Comparison of ENCODE assay signal across 11 cellular contexts in the genomic region with DNA sequence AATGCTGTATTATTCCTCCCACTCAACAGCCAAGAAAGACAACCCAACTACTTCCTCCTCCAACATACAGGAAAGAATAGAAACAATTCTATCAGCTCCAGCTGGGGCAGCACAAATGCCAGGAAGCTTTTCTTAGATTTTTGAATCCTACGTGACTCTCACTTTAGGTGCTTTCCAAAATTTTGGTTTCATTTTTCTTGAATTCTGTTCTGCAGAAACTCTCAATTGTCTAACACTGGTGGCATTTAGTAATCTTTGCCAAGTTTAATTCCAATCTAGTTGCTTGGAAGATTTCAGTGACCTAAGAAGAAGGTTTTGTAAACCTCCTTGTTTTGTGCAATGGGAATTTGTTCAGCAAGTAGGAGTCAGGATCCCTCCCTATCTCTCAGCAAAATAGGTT. TPM values are rescaled to one million over a fixed set of nuclear protein-coding genes. Genes with fewer than 3 reads are reported as not detected.
DNase-seq lines count a peak whose midpoint lies in the region; ATAC-seq and TF ChIP-seq lines count a peak whose summit lies in the region.
"Had no signal": no experiment of that assay in that cellular context is flagged by ENCODE, and none has a peak within 500 bp of the region (broad histone marks: within the 10 kb centered on the region; RNA-seq: fewer than 3 reads in every experiment).

No MANE protein-coding gene starts in this region.

- H3K27me3 ChIP-seq in ACC112 (ENCODE audit: insufficient read depth, low read length) (no peaks in the 10 kb centered on the region), mesendoderm (ENCODE audit: insufficient read depth, low read length, poor library complexity) (no peaks in the 10 kb centered on the region)
- H3K27me3 ChIP-seq: BLaER1 treated with 17β-estradiol and CSF1 and Interleukin-3, amounts not matched to agents 10 nM and 100 nM had no signal

- no peaks in the 10 kb centered on the region for H3K9me3 ChIP-seq in mesodermal cell (ENCODE audit: control insufficient read depth, low read length)
- H3K9me3 ChIP-seq: BLaER1 treated with 17β-estradiol and CSF1 and Interleukin-3, amounts not matched to agents 10 nM and 100 nM had no signal

- H3K23ac ChIP-seq in mesendoderm (ENCODE audit: low read length) = no peak overlapping the region

- H3K56ac ChIP-seq in mesendoderm (ENCODE audit: low read length) = no peak overlapping the region

- H3K27ac Mint-ChIP-seq in chondrocyte (ENCODE audit: unreplicated experiment) = peak overlapping the region; percentile 57
- H3K27ac Mint-ChIP-seq: naive B cell had no signal

- H3K79me2 ChIP-seq in ACC112 (ENCODE audit: control insufficient read depth, insufficient read depth, low read length, unreplicated experiment) = no peaks in the 10 kb centered on the region
- H3K79me2 ChIP-seq in mesendoderm (ENCODE audit: control insufficient read depth, insufficient read depth, low read length) = no peaks in the 10 kb centered on the region

- no peak overlapping the region for H3K18ac ChIP-seq in mesendoderm (ENCODE audit: low read length)

- H3K27me3 Mint-ChIP-seq in chondrocyte (ENCODE audit: low read depth) = no peaks in the 10 kb centered on the region
- H3K27me3 Mint-ChIP-seq: naive B cell had no signal

- H2AFZ ChIP-seq in ACC112 (ENCODE audit: low read length, unreplicated experiment) = peak overlapping the region; percentile 73

- no peaks in the 10 kb centered on the region for H3K36me3 Mint-ChIP-seq in chondrocyte (ENCODE audit: low read depth)
- H3K36me3 Mint-ChIP-seq: naive B cell had no signal

- H3K27ac ChIP-seq in ACC112 (ENCODE audit: low read depth, low read length) (peak overlapping the region; percentile 40), mesodermal cell (ENCODE audit: low read depth, low read length, severe bottlenecking) (peak overlapping the region; percentile 46), mesendoderm (ENCODE audit: low read depth, low read length) (no peak overlapping the region)
- H3K27ac ChIP-seq: BLaER1 treated with 17β-estradiol and CSF1 and Interleukin-3, amounts not matched to agents 10 nM and 100 nM had no signal

- no peak overlapping the region for H2AK5ac ChIP-seq in mesendoderm (ENCODE audit: low read length)

- H3K9ac ChIP-seq in mesendoderm (ENCODE audit: low read length) = no peak overlapping the region
- H3K9ac ChIP-seq: BLaER1 treated with 17β-estradiol and CSF1 and Interleukin-3, amounts not matched to agents 10 nM and 100 nM had no signal

- H3K36me3 ChIP-seq in ACC112 (ENCODE audit: insufficient read depth, low read length) = no peaks in the 10 kb centered on the region
- H3K36me3 ChIP-seq in mesodermal cell (ENCODE audit: control insufficient read depth, insufficient read depth, low read length) = no peaks in the 10 kb centered on the region
- H3K36me3 ChIP-seq in mesendoderm (ENCODE audit: control insufficient read depth, insufficient read depth, low read length) = no peaks in the 10 kb centered on the region
- H3K36me3 ChIP-seq: BLaER1 treated with 17β-estradiol and CSF1 and Interleukin-3, amounts not matched to agents 10 nM and 100 nM had no signal

- no peak overlapping the region for H4K5ac ChIP-seq in mesendoderm (ENCODE audit: low read length)

- TF ChIP-seq CTCF in chondrocyte (IDR thresholded peaks at IDR 0.05) = no peak

- H3K4me3 ChIP-seq in ACC112 (ENCODE audit: low read depth, low read length) (peak overlapping the region; percentile 67), mesodermal cell (ENCODE audit: extremely low read depth, insufficient read depth, low read length, poor library complexity, severe bottlenecking) (no peak overlapping the region), mesendoderm (ENCODE audit: low read length) (no peak overlapping the region)
- H3K4me3 ChIP-seq: BLaER1 treated with 17β-estradiol and CSF1 and Interleukin-3, amounts not matched to agents 10 nM and 100 nM had no signal

- no peaks in the 10 kb centered on the region for H3K79me1 ChIP-seq in mesendoderm (ENCODE audit: low read length)

- H3K4me2 ChIP-seq in mesendoderm (ENCODE audit: low read length) = no peak overlapping the region

- peak overlapping the region; percentile 47 for H3K4me3 Mint-ChIP-seq in chondrocyte (ENCODE audit: unreplicated experiment)
- H3K4me3 Mint-ChIP-seq: naive B cell had no signal

- no peak overlapping the region for H2BK15ac ChIP-seq in mesendoderm (replicated peaks; ENCODE audit: low read depth)

- DNase-seq in KBM-7 (peak; percentile 45), chondrocyte (ENCODE audit: low spot score) (no peak), mesendoderm (no peak)
- DNase-seq: effector CD4-positive, alpha-beta T cell; naive B cell had no signal

- ATAC-seq in HG03354 (IDR thresholded peaks at IDR 0.05; ENCODE audit: poor library complexity, severe bottlenecking, unreplicated experiment) (no peak), GM21381 (IDR thresholded peaks at IDR 0.05; ENCODE audit: unreplicated experiment) (no peak), GM21447 (IDR thresholded peaks at IDR 0.05; ENCODE audit: unreplicated experiment) (no peak)

- no peak overlapping the region for H4K8ac ChIP-seq in mesendoderm (ENCODE audit: low read depth, low read length)

- peaks cover 2% of the 10 kb centered on the region for H3K9me3 Mint-ChIP-seq in chondrocyte (ENCODE audit: low read depth)
- H3K9me3 Mint-ChIP-seq: naive B cell had no signal

- H3K4ac ChIP-seq in mesendoderm (ENCODE audit: low read depth, low read length) = no peak overlapping the region

- H3K4me1 Mint-ChIP-seq in chondrocyte (ENCODE audit: low read depth) = peaks cover 28% of the 10 kb centered on the region

- in situ Hi-C loops in KBM-7 (cut with MboI; ENCODE audit: low pct_unique_long_range_greater_than_20kb, low sequenced_read_pairs) = loop anchor here (25.0 kb wide), 1 partner anchor 213 kb away; no protein-coding TSS in a partner anchor

- 57 to 100% methylated on average over 1 of the region's 1 CpG for WGBS in mesodermal cell (ENCODE audit: insufficient coverage in 2 of 2), 2 experiments
- no CpG with 5 or more reads among the region's 1 CpG for WGBS in mesendoderm (ENCODE audit: extremely low coverage, insufficient coverage, low lambda C conversion rate)

- H2BK5ac ChIP-seq in mesendoderm (ENCODE audit: low read length) = no peak overlapping the region

- peaks cover 31% of the 10 kb centered on the region for H3K4me1 ChIP-seq in ACC112 (ENCODE audit: control insufficient read depth, insufficient read depth, low read length, unreplicated experiment)
- peaks cover 22% of the 10 kb centered on the region for H3K4me1 ChIP-seq in mesodermal cell (ENCODE audit: control insufficient read depth, insufficient read depth, low read length, poor library complexity, severe bottlenecking)
- peaks cover 2% of the 10 kb centered on the region for H3K4me1 ChIP-seq in mesendoderm (ENCODE audit: control insufficient read depth, low read depth, low read length)

- H2BK120ac ChIP-seq in mesendoderm (ENCODE audit: low read depth, low read length) = no peak overlapping the region

RNA-seq across cellular contexts. Expression of a gene that starts 37.1 kb away (rescaled TPM):
- 79.7 to 88.4 TPM (median 83.2 TPM) in 3 replicates for total RNA-seq in chondrocyte
- polyA plus RNA-seq in mesodermal cell (2013, experiment 1 of 2) = 51.5 TPM
- polyA plus RNA-seq in mesodermal cell (2013, experiment 2 of 2) = 46.2 TPM
- 20.9 TPM for polyA plus RNA-seq in mesendoderm (2013, experiment 1 of 2)
- polyA plus RNA-seq in mesendoderm (2013, experiment 2 of 2) = 17.9 TPM

RNA-seq across cellular contexts. Expression of a gene that starts 58.7 kb away (rescaled TPM):
- 7.1 to 11.1 TPM (median 8.6 TPM) in 3 replicates for total RNA-seq in chondrocyte
- 10.9 TPM for polyA plus RNA-seq in mesodermal cell (2013, experiment 1 of 2)
- polyA plus RNA-seq in mesodermal cell (2013, experiment 2 of 2) = 12.7 TPM
- 8.4 TPM for polyA plus RNA-seq in mesendoderm (2013, experiment 1 of 2)
- polyA plus RNA-seq in mesendoderm (2013, experiment 2 of 2) = 8.8 TPM
